ENCODE assay signal across 8 cellular contexts in the genomic region with DNA sequence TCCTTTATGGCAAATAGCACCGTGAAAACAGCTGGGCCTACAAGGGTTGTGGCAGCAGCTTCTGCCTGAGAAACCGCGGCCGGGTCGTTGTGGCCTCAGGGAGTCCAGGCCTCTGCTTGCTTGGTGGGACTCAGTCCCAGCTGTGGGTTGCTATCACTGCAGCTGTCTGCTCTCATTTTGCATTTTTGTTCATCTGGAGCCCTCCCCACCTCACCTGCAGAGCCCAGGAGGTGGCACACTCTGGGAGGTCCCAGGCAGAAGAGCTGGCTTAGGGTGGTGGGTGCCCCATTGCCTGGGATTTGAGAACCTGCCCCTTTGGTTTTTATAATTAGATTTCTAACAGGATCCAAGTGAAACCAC.
DNase-seq lines count a peak whose midpoint lies in the region; ATAC-seq and TF ChIP-seq lines count a peak whose summit lies in the region.

No MANE protein-coding gene starts in this region.

- WGBS in prostate gland: 71% methylated on average over 5 of the region's 5 CpGs

- no peak for TF ChIP-seq POLR2A in prostate gland (IDR thresholded peaks at IDR 0.05)

- H3K36me3 ChIP-seq in lower lobe of right lung (no peaks in the 10 kb centered on the region), prostate gland (no peaks in the 10 kb centered on the region)

- peaks cover 12% of the 10 kb centered on the region for H3K36me3 Mint-ChIP-seq in activated CD4-positive, alpha-beta T cell treated with anti-CD3 and anti-CD28 coated beads, Interleukin-2, amount 10 ng/mL, durations not matched to agents 7 days and 5 days (ENCODE audit: low read depth)

- no peak overlapping the region for H3K27ac ChIP-seq in lower lobe of right lung
- no peak overlapping the region for H3K27ac ChIP-seq in prostate gland

- peaks cover 85% of the 10 kb centered on the region for H3K4me1 Mint-ChIP-seq in activated CD4-positive, alpha-beta T cell treated with anti-CD3 and anti-CD28 coated beads, Interleukin-2, amount 10 ng/mL, durations not matched to agents 7 days and 5 days

- no peaks in the 10 kb centered on the region for H3K9me3 Mint-ChIP-seq in activated CD4-positive, alpha-beta T cell treated with anti-CD3 and anti-CD28 coated beads, Interleukin-2, amount 10 ng/mL, durations not matched to agents 7 days and 5 days

- H3K4me3 ChIP-seq in lower lobe of right lung (no peak overlapping the region), prostate gland (no peak overlapping the region)

- peak; percentile 19 to 23 for ATAC-seq in activated CD4-positive, CD25-positive, alpha-beta regulatory T cell treated with anti-CD3 and anti-CD28 coated beads, Interleukin-2, amount 50 U/mL, for 24 hours
- ATAC-seq in HG02973 (IDR thresholded peaks at IDR 0.05; ENCODE audit: unreplicated experiment) (peak; percentile 46), sciatic nerve (peak; percentile 13), lower lobe of right lung (no peak)

- POLR2A ChIA-PET in activated CD4-positive, alpha-beta T cell treated with anti-CD3 and anti-CD28 coated beads, Interleukin-2, amount 10 ng/mL, durations not matched to agents 7 days and 5 days (lab: Charles Lee): interaction anchor here (0.7 to 1.7 kb wide), 3 partner anchors 14 to 139 kb away, joined by 3 to 16 read pairs (median 3); a partner anchor contains a TSS

- H3K4me3 Mint-ChIP-seq in activated CD4-positive, alpha-beta T cell treated with anti-CD3 and anti-CD28 coated beads, Interleukin-2, amount 10 ng/mL, durations not matched to agents 7 days and 5 days: peak overlapping the region; percentile 53

- peak overlapping the region; percentile 92 for H3K27ac Mint-ChIP-seq in activated CD4-positive, alpha-beta T cell treated with anti-CD3 and anti-CD28 coated beads, Interleukin-2, amount 10 ng/mL, durations not matched to agents 7 days and 5 days

- H3K27me3 ChIP-seq in lower lobe of right lung (ENCODE audit: low read depth) (no peaks in the 10 kb centered on the region), prostate gland (replicated peaks; ENCODE audit: insufficient read depth) (no peaks in the 10 kb centered on the region)

- H3K27me3 Mint-ChIP-seq in activated CD4-positive, alpha-beta T cell treated with anti-CD3 and anti-CD28 coated beads, Interleukin-2, amount 10 ng/mL, durations not matched to agents 7 days and 5 days: no peaks in the 10 kb centered on the region

- no peak for TF ChIP-seq CTCF in lower lobe of right lung (IDR thresholded peaks at IDR 0.05)
- TF ChIP-seq CTCF in prostate gland (IDR thresholded peaks at IDR 0.05): no peak

- CTCF ChIA-PET in activated CD4-positive, alpha-beta T cell treated with anti-CD3 and anti-CD28 coated beads, Interleukin-2, amount 10 ng/mL, durations not matched to agents 7 days and 5 days (lab: Charles Lee): interaction anchor here (0.9 to 1.6 kb wide), 5 partner anchors 12 to 140 kb away, joined by 3 to 5 read pairs (median 4); no protein-coding TSS in a partner anchor

- H3K9me3 ChIP-seq in lower lobe of right lung (no peaks in the 10 kb centered on the region), prostate gland (no peaks in the 10 kb centered on the region)

- DNase-seq in activated CD4-positive, CD25-positive, alpha-beta regulatory T cell (lab: John Stamatoyannopoulos, UW): no peak
- peak; percentile 62 for DNase-seq in activated CD4-positive, alpha-beta T cell treated with anti-CD3 and anti-CD28 coated beads, Interleukin-2, amount 10 ng/mL, durations not matched to agents 7 days and 5 days
- no peak for DNase-seq in sciatic nerve (ENCODE audit: low spot score)
- DNase-seq in lower lobe of right lung: no peak
- no peak for DNase-seq in prostate gland (ENCODE audit: low spot score)
- DNase-seq in SKM-1 treated with dmso at 0.1 percent for 144 hours (lab: John Stamatoyannopoulos, UW; ENCODE audit: unreplicated experiment): no peak

- intact Hi-C loops in sciatic nerve (cut with DNase I) (no loop called here), lower lobe of right lung (cut with DNase I) (no loop called here), prostate gland (cut with DNase I) (no loop called here)

- peaks cover 16% of the 10 kb centered on the region for H3K4me1 ChIP-seq in lower lobe of right lung
- no peaks in the 10 kb centered on the region for H3K4me1 ChIP-seq in prostate gland (replicated peaks)

Comparison
In these comparisons a context has a peak if more than half of its experiments do, and no peak if none do; other contexts are left out.
1. ATAC-seq: peak in activated CD4-positive, CD25-positive, alpha-beta regulatory T cell treated with anti-CD3 and anti-CD28 coated beads, Interleukin-2, amount 50 U/mL, for 24 hours (2 of 2), HG02973 (single experiment) and sciatic nerve (single experiment); none in lower lobe of right lung (0 of 2).